Comparison of ENCODE assay signal across 10 cellular contexts in the genomic region with DNA sequence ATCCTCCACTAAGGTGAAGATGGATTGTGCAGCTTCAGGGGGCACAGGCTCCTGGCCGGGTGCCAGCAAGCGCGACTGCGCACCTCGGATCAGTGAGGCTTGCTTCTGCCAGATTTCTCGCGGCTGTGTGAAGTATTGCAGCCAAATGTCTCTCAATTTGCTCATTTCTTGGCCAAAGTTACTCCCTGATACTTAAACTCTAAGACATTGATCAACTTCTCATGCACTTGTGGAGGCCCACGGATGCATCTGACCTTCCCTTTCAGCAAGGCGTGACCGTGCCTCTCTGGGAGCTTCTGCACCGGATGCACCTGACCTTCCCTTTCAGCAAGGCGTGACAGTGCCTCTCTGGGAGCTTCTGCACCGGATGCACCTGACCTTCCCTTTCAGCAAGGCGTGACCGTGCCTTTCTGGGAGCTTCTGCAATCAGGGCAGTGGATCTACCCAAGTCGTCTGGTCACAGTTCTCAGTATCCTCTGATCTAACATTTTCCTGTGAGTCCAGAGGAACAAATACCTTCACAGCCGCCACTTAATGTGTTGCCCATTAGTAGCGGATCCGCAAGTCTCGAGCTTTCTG.
A peak's percentile ranks its signal among the peaks of the same experiment; 100 is the strongest.
DNase-seq lines count a peak whose midpoint lies in the region; ATAC-seq and TF ChIP-seq lines count a peak whose summit lies in the region.
"Had no signal": no experiment of that assay in that cellular context is flagged by ENCODE, and none has a peak within 500 bp of the region (broad histone marks: within the 10 kb centered on the region; RNA-seq: fewer than 3 reads in every experiment).

No MANE protein-coding gene starts in this region.

- DNase-seq in mesenchymal stem cell: no peak
- DNase-seq in effector CD4-positive, alpha-beta T cell: no peak
- DNase-seq in HFFc6: no peak
- no peak for DNase-seq in NK-92 (lab: John Stamatoyannopoulos, UW; ENCODE audit: unreplicated experiment)
- DNase-seq in GM10266 (ENCODE audit: extremely low spot score): no peak
- DNase-seq: activated CD4-positive, CD25-positive, alpha-beta regulatory T cell; NCI-H2029 had no signal

- no peak overlapping the region for H3K14ac ChIP-seq in mesenchymal stem cell (ENCODE audit: low read length in 2 of 2)

- no peak overlapping the region for H3K27ac ChIP-seq in mesenchymal stem cell (ENCODE audit: low read length, poor library complexity, severe bottlenecking)

- H3K23ac ChIP-seq in mesenchymal stem cell (ENCODE audit: low read length in 2 of 2): no peak overlapping the region

- H2BK12ac ChIP-seq in mesenchymal stem cell (ENCODE audit: low read length in 2 of 2): no peak overlapping the region

- no peaks in the 10 kb centered on the region for H3K79me1 ChIP-seq in mesenchymal stem cell (replicated peaks; ENCODE audit: low read length, poor library complexity, severe bottlenecking)

- H3K9me3 Mint-ChIP-seq in HFFc6: peaks cover 49% of the 10 kb centered on the region

- no peak overlapping the region for H3K18ac ChIP-seq in mesenchymal stem cell (ENCODE audit: low read depth in 1 of 2, low read length in 2 of 2)

- peaks cover 13% of the 10 kb centered on the region; the same call in 1 of the 2 replicates for H3K36me3 Mint-ChIP-seq in HFFc6 (ENCODE audit: low read depth)

- H3K4me2 ChIP-seq in mesenchymal stem cell (ENCODE audit: low read length, poor library complexity, severe bottlenecking): no peak overlapping the region

- H3K4me3 Mint-ChIP-seq in HFFc6: no peak overlapping the region

- no peaks in the 10 kb centered on the region; the same call in 1 of the 2 replicates for H3K27me3 Mint-ChIP-seq in HFFc6 (ENCODE audit: insufficient read depth)

- no peak overlapping the region for H4K8ac ChIP-seq in mesenchymal stem cell (ENCODE audit: low read length)

- H2BK15ac ChIP-seq in mesenchymal stem cell (ENCODE audit: low read depth, poor library complexity, severe bottlenecking): no peak overlapping the region

- no peak overlapping the region for H2AFZ ChIP-seq in mesenchymal stem cell (ENCODE audit: low read depth, low read length)

- TF ChIP-seq CTCF in HFFc6 (IDR thresholded peaks at IDR 0.05) (no peak), GM10266 (IDR thresholded peaks at IDR 0.05; ENCODE audit: control insufficient read depth, insufficient read depth, low read depth, missing control alignments) (no peak)

- peak overlapping the region; percentile 59 for H4K91ac ChIP-seq in mesenchymal stem cell (ENCODE audit: low read length)

- WGBS in mesenchymal stem cell: 85% methylated on average over 20 of the region's 20 CpGs

- ATAC-seq in GM18861 (IDR thresholded peaks at IDR 0.05; ENCODE audit: unreplicated experiment) (peak; percentile 89), GM21619 (IDR thresholded peaks at IDR 0.05; ENCODE audit: unreplicated experiment) (peak; percentile 97), HG03442 (IDR thresholded peaks at IDR 0.05; ENCODE audit: unreplicated experiment) (peak; percentile 99)

- H3K4ac ChIP-seq in mesenchymal stem cell (ENCODE audit: low read depth in 1 of 2, low read length in 2 of 2): no peak overlapping the region

- no peak overlapping the region for H3K27ac Mint-ChIP-seq in HFFc6

- no peak overlapping the region for H3K4me3 ChIP-seq in mesenchymal stem cell (ENCODE audit: insufficient read depth in 1 of 2, low read depth in 1 of 2, low read length in 2 of 2)

- no peaks in the 10 kb centered on the region for H3K36me3 ChIP-seq in mesenchymal stem cell (ENCODE audit: control insufficient read depth in 1 of 2, insufficient read depth in 2 of 2, low read depth in 1 of 2, low read length in 2 of 2)

- H3K4me1 Mint-ChIP-seq in HFFc6 (ENCODE audit: low read depth): no peaks in the 10 kb centered on the region

- H3K9me3 ChIP-seq in mesenchymal stem cell (ENCODE audit: control insufficient read depth, low read length): no peaks in the 10 kb centered on the region

- no peaks in the 10 kb centered on the region for H3K4me1 ChIP-seq in mesenchymal stem cell (ENCODE audit: control insufficient read depth, insufficient read depth, low read depth, low read length)

- H2BK120ac ChIP-seq in mesenchymal stem cell (ENCODE audit: low read depth, low read length): no peak overlapping the region

- H3K9ac ChIP-seq in mesenchymal stem cell (ENCODE audit: low read length): no peak overlapping the region

- no peaks in the 10 kb centered on the region for H3K27me3 ChIP-seq in mesenchymal stem cell (ENCODE audit: control insufficient read depth in 1 of 2, insufficient read depth in 1 of 2, low read length in 2 of 2)

- no peak overlapping the region for H2BK5ac ChIP-seq in mesenchymal stem cell (ENCODE audit: low read depth, low read length, poor library complexity, severe bottlenecking)

- H2AK5ac ChIP-seq in mesenchymal stem cell (ENCODE audit: low read length, severe bottlenecking): no peak overlapping the region
